In the genomic region with DNA sequence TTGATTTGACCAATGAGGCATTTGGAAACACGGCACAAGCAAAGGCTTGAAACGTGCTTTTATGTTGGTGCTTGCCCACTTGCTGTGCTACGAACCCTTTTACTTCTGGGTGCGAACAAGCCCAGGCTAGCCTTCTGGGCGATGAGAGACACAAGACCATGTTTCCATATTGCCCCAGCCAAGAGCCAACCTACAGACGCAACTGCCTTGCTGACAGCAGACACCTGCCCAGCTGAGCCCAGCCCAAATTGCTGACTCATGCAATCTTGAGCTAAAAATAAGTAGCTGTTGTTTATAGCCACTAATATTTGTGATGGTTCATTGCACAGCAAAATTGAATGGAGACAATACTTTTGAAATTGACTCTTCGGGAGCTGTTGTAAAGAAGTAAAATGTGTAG, we compare ENCODE assay signal across 1 cellular context.
TF ChIP-seq lines count a peak whose summit lies in the region.

No MANE protein-coding gene starts in this region.

TF ChIP-seq in A549, 52 proteins besides CTCF, POLR2A, EP300 and RAD21 (continued from another document):
- TF ChIP-seq, protein P1, sequence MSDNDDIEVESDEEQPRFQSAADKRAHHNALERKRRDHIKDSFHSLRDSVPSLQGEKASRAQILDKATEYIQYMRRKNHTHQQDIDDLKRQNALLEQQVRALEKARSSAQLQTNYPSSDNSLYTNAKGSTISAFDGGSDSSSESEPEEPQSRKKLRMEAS (IDR thresholded peaks at IDR 0.05): no peak
- no peak for TF ChIP-seq HOXB5 (CRISPR knock-in tag; IDR thresholded peaks at IDR 0.05)
- no peak for TF ChIP-seq JUN (IDR thresholded peaks at IDR 0.05)
- TF ChIP-seq FOXS1 (CRISPR knock-in tag; IDR thresholded peaks at IDR 0.05): no peak
- TF ChIP-seq KDM1A (IDR thresholded peaks at IDR 0.05; ENCODE audit: low read depth): no peak
- TF ChIP-seq MAFK (IDR thresholded peaks at IDR 0.05; ENCODE audit: partially characterized antibody): peak; percentile 95
- no peak for TF ChIP-seq FOSL2 (IDR thresholded peaks at IDR 0.05)
- TF ChIP-seq FOSL2 (CRISPR knock-in tag; IDR thresholded peaks at IDR 0.05): no peak
- TF ChIP-seq GATA3 (IDR thresholded peaks at IDR 0.05; ENCODE audit: borderline replicate concordance): no peak
- TF ChIP-seq RARB (CRISPR knock-in tag; IDR thresholded peaks at IDR 0.05): no peak
